23 cellular contexts compared by ENCODE assay signal in genomic region chr2:198438326-198438725, GRCh38.
"Had no signal": no experiment of that assay in that cellular context is flagged by ENCODE, and none has a peak within 500 bp of the region (broad histone marks: within the 10 kb centered on the region; RNA-seq: fewer than 3 reads in every experiment).

No MANE protein-coding gene starts in this region.

- H3K27ac Mint-ChIP-seq: activated B cell treated with CpG ODN at 0.5 μM for 24 hours; activated CD4-positive, alpha-beta memory T cell treated with anti-CD3 and anti-CD28 coated beads for 36 hours; activated CD4-positive, alpha-beta T cell treated with anti-CD3 and anti-CD28 coated beads, Interleukin-2, amount 10 ng/mL, durations not matched to agents 7 days and 5 days; activated naive CD4-positive, alpha-beta T cell treated with anti-CD3 and anti-CD28 coated beads for 36 hours; activated naive CD8-positive, alpha-beta T cell; activated T-helper 17 cell treated with anti-CD3 and anti-CD28 coated beads, Interleukin-2, amount 50 U/mL, for 72 hours; T-helper 17 cell had no signal

- H3K27me3 Mint-ChIP-seq: activated B cell treated with CpG ODN at 0.5 μM for 24 hours had no signal

- ATAC-seq: activated T-helper 17 cell treated with anti-CD3 and anti-CD28 coated beads, Interleukin-2, amount 50 U/mL, for 72 hours; PC-3; T-helper 17 cell had no signal

- DNase-seq: activated B cell treated with CpG ODN at 0.5 μM for 24 hours; activated CD4-positive, alpha-beta memory T cell treated with anti-CD3 and anti-CD28 coated beads for 36 hours; activated CD4-positive, alpha-beta T cell treated with anti-CD3 and anti-CD28 coated beads for 1 hour; activated CD4-positive, alpha-beta T cell treated with anti-CD3 and anti-CD28 coated beads, Interleukin-2, amount 10 ng/mL, durations not matched to agents 7 days and 5 days; activated CD8-positive, alpha-beta memory T cell treated with anti-CD3 and anti-CD28 coated beads for 24 hours; activated gamma-delta T cell; activated naive CD4-positive, alpha-beta T cell treated with anti-CD3 and anti-CD28 coated beads for 36 hours; activated T-cell treated with anti-CD3 and anti-CD28 coated beads for 4 hours; activated T-cell treated with anti-CD3 and anti-CD28 coated beads, Interleukin-2, amount 50 U/mL, for 48 hours; caudate nucleus; KG1; NCI-H1092 treated with DMSO at 0.1 percent for 48 hours; NCI-H1417 treated with DMSO at 0.1 percent for 48 hours; NCI-H1694; NCI-H2081; NCI-H446; NCI-H524; SIG-M5; T-helper 17 cell; T-helper 9 cell had no signal

- H3K9me3 Mint-ChIP-seq: activated CD4-positive, alpha-beta memory T cell treated with anti-CD3 and anti-CD28 coated beads for 36 hours; activated CD4-positive, alpha-beta T cell treated with anti-CD3 and anti-CD28 coated beads, Interleukin-2, amount 10 ng/mL, durations not matched to agents 7 days and 5 days; activated naive CD4-positive, alpha-beta T cell treated with anti-CD3 and anti-CD28 coated beads for 36 hours; activated T-helper 17 cell treated with anti-CD3 and anti-CD28 coated beads, Interleukin-2, amount 50 U/mL, for 72 hours had no signal

- H3K36me3 Mint-ChIP-seq: activated CD4-positive, alpha-beta memory T cell treated with anti-CD3 and anti-CD28 coated beads for 36 hours; activated naive CD8-positive, alpha-beta T cell had no signal

- H3K4me1 Mint-ChIP-seq: activated B cell treated with CpG ODN at 0.5 μM for 24 hours; activated CD4-positive, alpha-beta T cell treated with anti-CD3 and anti-CD28 coated beads, Interleukin-2, amount 10 ng/mL, durations not matched to agents 7 days and 5 days; T-helper 17 cell had no signal

- H3K4me3 Mint-ChIP-seq: activated B cell treated with CpG ODN at 0.5 μM for 24 hours; activated CD4-positive, alpha-beta memory T cell treated with anti-CD3 and anti-CD28 coated beads for 36 hours; activated CD4-positive, alpha-beta T cell treated with anti-CD3 and anti-CD28 coated beads, Interleukin-2, amount 10 ng/mL, durations not matched to agents 7 days and 5 days; activated naive CD4-positive, alpha-beta T cell treated with anti-CD3 and anti-CD28 coated beads for 36 hours; activated naive CD8-positive, alpha-beta T cell; activated T-helper 17 cell treated with anti-CD3 and anti-CD28 coated beads, Interleukin-2, amount 50 U/mL, for 72 hours; T-helper 17 cell had no signal
